21 cellular contexts compared by ENCODE assay signal in genomic region chr10:59143550-59143949, GRCh38. TPM values are rescaled to one million over a fixed set of nuclear protein-coding genes. Genes with fewer than 3 reads are reported as not detected.
"Had no signal": no experiment of that assay in that cellular context is flagged by ENCODE, and none has a peak within 500 bp of the region (broad histone marks: within the 10 kb centered on the region; RNA-seq: fewer than 3 reads in every experiment).

No MANE protein-coding gene starts in this region.

- H3K27me3 ChIP-seq: SJSA1 had no signal

- H3K4me1 ChIP-seq: SJSA1 had no signal

- DNase-seq: KBM-7, MV-4-11, NCI-H1048, NCI-H1105, NCI-H1417, NCI-H1436 treated with DMSO at 0.1 percent for 48 hours, NCI-H1694, NCI-H187 treated with DMSO at 0.1 percent for 48 hours, NCI-H2029 treated with DMSO at 0.1 percent for 48 hours, NCI-H2171, NCI-H524, NCI-H526 treated with DMSO at 0.1 percent for 48 hours, NCI-H774, Right ventricle myocardium superior, RPMI8226, SIG-M5 had no signal

- H3K36me3 ChIP-seq: SJSA1 had no signal

- H3K9me3 ChIP-seq: SJSA1 had no signal

- H3K27ac ChIP-seq: SJSA1, SK-N-MC had no signal

- H3K4me3 ChIP-seq: SJSA1, SK-N-MC had no signal

RNA-seq across cellular contexts. Expression of gene PHYHIPL, which starts 32.9 kb away (rescaled TPM):
- total RNA-seq: HT-29, MCF 10A, NCI-H460, Right ventricle myocardium superior, SJSA1 had no signal
